ENCODE assay signal across 7 cellular contexts in genomic region chr1:145592319-145592718, GRCh38. TPM values are rescaled to one million over a fixed set of nuclear protein-coding genes. Genes with fewer than 3 reads are reported as not detected.
DNase-seq lines count a peak whose midpoint lies in the region; ATAC-seq and TF ChIP-seq lines count a peak whose summit lies in the region.
"Not testable (repeated sequence)": the region's sequence is repeated elsewhere in the genome, so short reads cannot be mapped to it uniquely, and the experiment has no call there.

No MANE protein-coding gene starts in this region.

- not testable (repeated sequence) for H3K27ac ChIP-seq in OCI-LY3 (ENCODE audit: low read length)

- H3K4me1 ChIP-seq in OCI-LY3 (ENCODE audit: low read length), result peaks cover 17% of the 10 kb centered on the region

- H4K20me1 ChIP-seq in OCI-LY3 (ENCODE audit: insufficient read depth, low read length), result not testable (repeated sequence)

- H3K9me3 ChIP-seq in OCI-LY3 (ENCODE audit: insufficient read depth, low read length), result not testable (repeated sequence)

- H3K4me2 ChIP-seq in OCI-LY3 (ENCODE audit: low read length), result peak overlapping the region; percentile 14; the same call in 1 of the 2 replicates

- H3K4me3 ChIP-seq in OCI-LY3 (ENCODE audit: low read length), result not testable (repeated sequence)

- not testable (repeated sequence) for H3K36me3 Mint-ChIP-seq in activated CD8-positive, alpha-beta T cell treated with anti-CD3 and anti-CD28 coated beads for 36 hours (ENCODE audit: low read depth); activated T-cell treated with anti-CD3 and anti-CD28 coated beads, Interleukin-2, amount 50 U/mL, for 24 hours (ENCODE audit: low read depth); activated T-cell treated with anti-CD3 and anti-CD28 coated beads, Interleukin-2, amount 50 U/mL, for 72 hours (ENCODE audit: insufficient read depth in 2 of 2); activated naive CD8-positive, alpha-beta T cell treated with anti-CD3 and anti-CD28 coated beads, Interleukin-2, amount 50 U/mL, for 24 hours (ENCODE audit: low read depth)

- ATAC-seq in activated CD8-positive, alpha-beta T cell treated with anti-CD3 and anti-CD28 coated beads for 36 hours; activated naive CD8-positive, alpha-beta T cell treated with anti-CD3 and anti-CD28 coated beads, Interleukin-2, amount 50 U/mL, for 24 hours: not testable (repeated sequence)
- ATAC-seq in activated T-cell treated with anti-CD3 and anti-CD28 coated beads, Interleukin-2, amount 50 U/mL, for 72 hours (replicated peaks in 1 of 2), result peak; percentile 59 to 75

- peaks cover 20% of the 10 kb centered on the region for H3K4me1 Mint-ChIP-seq in activated CD8-positive, alpha-beta T cell treated with anti-CD3 and anti-CD28 coated beads for 36 hours (ENCODE audit: low read depth)
- peaks cover 21% of the 10 kb centered on the region for H3K4me1 Mint-ChIP-seq in activated T-cell treated with anti-CD3 and anti-CD28 coated beads, Interleukin-2, amount 50 U/mL, for 24 hours (ENCODE audit: low read depth)
- H3K4me1 Mint-ChIP-seq in activated T-cell treated with anti-CD3 and anti-CD28 coated beads, Interleukin-2, amount 50 U/mL, for 72 hours (ENCODE audit: low read depth), result peaks cover 32% of the 10 kb centered on the region
- H3K4me1 Mint-ChIP-seq in activated naive CD8-positive, alpha-beta T cell treated with anti-CD3 and anti-CD28 coated beads, Interleukin-2, amount 50 U/mL, for 24 hours, result peaks cover 11% of the 10 kb centered on the region

- not testable (repeated sequence) for TF ChIP-seq CTCF in OCI-LY3 (IDR thresholded peaks at IDR 0.05; ENCODE audit: low read depth, low read length); activated CD8-positive, alpha-beta T cell treated with anti-CD3 and anti-CD28 coated beads for 36 hours (IDR thresholded peaks at IDR 0.05)

- H3K27me3 ChIP-seq in OCI-LY3 (ENCODE audit: low read depth, low read length), result not testable (repeated sequence)

- not testable (repeated sequence) for H3K27ac Mint-ChIP-seq in activated CD8-positive, alpha-beta T cell treated with anti-CD3 and anti-CD28 coated beads for 36 hours
- H3K27ac Mint-ChIP-seq in activated T-cell treated with anti-CD3 and anti-CD28 coated beads, Interleukin-2, amount 50 U/mL, for 24 hours, result peak overlapping the region; percentile 20
- peak overlapping the region; percentile 41 for H3K27ac Mint-ChIP-seq in activated T-cell treated with anti-CD3 and anti-CD28 coated beads, Interleukin-2, amount 50 U/mL, for 72 hours
- H3K27ac Mint-ChIP-seq in activated naive CD8-positive, alpha-beta T cell treated with anti-CD3 and anti-CD28 coated beads, Interleukin-2, amount 50 U/mL, for 24 hours, result peak overlapping the region; percentile 14

- H3K9me3 Mint-ChIP-seq in activated CD8-positive, alpha-beta T cell treated with anti-CD3 and anti-CD28 coated beads for 36 hours; activated T-cell treated with anti-CD3 and anti-CD28 coated beads, Interleukin-2, amount 50 U/mL, for 24 hours; activated T-cell treated with anti-CD3 and anti-CD28 coated beads, Interleukin-2, amount 50 U/mL, for 72 hours; activated naive CD8-positive, alpha-beta T cell treated with anti-CD3 and anti-CD28 coated beads, Interleukin-2, amount 50 U/mL, for 24 hours: not testable (repeated sequence)

- not testable (repeated sequence) for H3K27me3 Mint-ChIP-seq in activated CD8-positive, alpha-beta T cell treated with anti-CD3 and anti-CD28 coated beads for 36 hours; activated T-cell treated with anti-CD3 and anti-CD28 coated beads, Interleukin-2, amount 50 U/mL, for 24 hours; activated naive CD8-positive, alpha-beta T cell treated with anti-CD3 and anti-CD28 coated beads, Interleukin-2, amount 50 U/mL, for 24 hours
- peaks cover 15% of the 10 kb centered on the region for H3K27me3 Mint-ChIP-seq in activated T-cell treated with anti-CD3 and anti-CD28 coated beads, Interleukin-2, amount 50 U/mL, for 72 hours (ENCODE audit: low read depth)

- peak; percentile 5 for DNase-seq in activated CD4-positive, alpha-beta T cell treated with anti-CD3 and anti-CD28 coated beads for 48 hours
- peak; percentile 7 for DNase-seq in activated CD8-positive, alpha-beta T cell treated with anti-CD3 and anti-CD28 coated beads for 36 hours
- DNase-seq in activated T-cell treated with anti-CD3 and anti-CD28 coated beads, Interleukin-2, amount 50 U/mL, for 24 hours; activated naive CD8-positive, alpha-beta T cell treated with anti-CD3 and anti-CD28 coated beads, Interleukin-2, amount 50 U/mL, for 24 hours: not testable (repeated sequence)
- peak; percentile 17 to 25 for DNase-seq in activated T-cell treated with anti-CD3 and anti-CD28 coated beads, Interleukin-2, amount 50 U/mL, for 72 hours
- DNase-seq in stimulated activated CD4-positive, alpha-beta T cell treated with anti-CD3 and anti-CD28 coated beads, Interleukin-15, amount 100 ng/mL, for 24 hours, result peak; percentile 2

- CTCF ChIA-PET in activated CD8-positive, alpha-beta T cell treated with anti-CD3 and anti-CD28 coated beads for 36 hours (lab: Charles Lee), result not testable (repeated sequence)

- not testable (repeated sequence) for H3K9ac ChIP-seq in OCI-LY3 (ENCODE audit: low read length)

- not testable (repeated sequence) for H2AFZ ChIP-seq in OCI-LY3 (ENCODE audit: low read depth, low read length)

- intact Hi-C loops in activated CD8-positive, alpha-beta T cell treated with anti-CD3 and anti-CD28 coated beads for 36 hours (cut with micrococcal nuclease), result not testable (repeated sequence)

- POLR2A ChIA-PET in activated CD8-positive, alpha-beta T cell treated with anti-CD3 and anti-CD28 coated beads for 36 hours (lab: Charles Lee), result not testable (repeated sequence)

- not testable (repeated sequence) for H3K79me2 ChIP-seq in OCI-LY3 (ENCODE audit: low read length)

- H3K4me3 Mint-ChIP-seq in activated CD8-positive, alpha-beta T cell treated with anti-CD3 and anti-CD28 coated beads for 36 hours; activated T-cell treated with anti-CD3 and anti-CD28 coated beads, Interleukin-2, amount 50 U/mL, for 24 hours; activated naive CD8-positive, alpha-beta T cell treated with anti-CD3 and anti-CD28 coated beads, Interleukin-2, amount 50 U/mL, for 24 hours: not testable (repeated sequence)
- peak overlapping the region in 1 of 2 donors; percentile 60 for H3K4me3 Mint-ChIP-seq in activated T-cell treated with anti-CD3 and anti-CD28 coated beads, Interleukin-2, amount 50 U/mL, for 72 hours

- H3K36me3 ChIP-seq in OCI-LY3 (replicated peaks; ENCODE audit: low read depth, low read length), result not testable (repeated sequence)

RNA-seq across cellular contexts. Expression of gene GPR89A, which starts 15.5 kb away (rescaled TPM):
- total RNA-seq in activated CD8-positive, alpha-beta T cell treated with anti-CD3 and anti-CD28 coated beads for 36 hours, result 10 to 100 TPM; 23.1 to 26.4 TPM
- total RNA-seq in activated T-cell treated with anti-CD3 and anti-CD28 coated beads, Interleukin-2, amount 50 U/mL, for 72 hours, result 10 to 100 TPM; 27.8 to 28.2 TPM
